In genomic region chr4:113908829-113909228, GRCh38 we compare ENCODE assay signal across 14 cellular contexts.
DNase-seq lines count a peak whose midpoint lies in the region; ATAC-seq and TF ChIP-seq lines count a peak whose summit lies in the region.
"Had no signal": no experiment of that assay in that cellular context is flagged by ENCODE, and none has a peak within 500 bp of the region (broad histone marks: within the 10 kb centered on the region; RNA-seq: fewer than 3 reads in every experiment).

No MANE protein-coding gene starts in this region.

- peak overlapping the region; percentile 33 for H3K27ac Mint-ChIP-seq in activated naive CD4-positive, alpha-beta T cell treated with anti-CD3 and anti-CD28 coated beads, Interleukin-2, amount 50 U/mL, for 24 hours
- H3K27ac Mint-ChIP-seq: activated naive CD4-positive, alpha-beta T cell treated with anti-CD3 and anti-CD28 coated beads for 36 hours had no signal

- H3K9me3 ChIP-seq in psoas muscle: no peaks in the 10 kb centered on the region
- no peaks in the 10 kb centered on the region for H3K9me3 ChIP-seq in effector memory CD4-positive, alpha-beta T cell (ENCODE audit: control insufficient read depth, low read length)
- H3K9me3 ChIP-seq: breast epithelium, ovary had no signal

- ATAC-seq in psoas muscle (no peak), GM18870 (IDR thresholded peaks at IDR 0.05; ENCODE audit: unreplicated experiment) (no peak)

- TF ChIP-seq CTCF in LNCAP (IDR thresholded peaks at IDR 0.05) (peak; percentile 28; the same call in 1 of the 2 replicates), choroid plexus epithelial cell (conservative IDR thresholded peaks at IDR 0.05; ENCODE audit: low read depth, low read length) (no peak), psoas muscle (IDR thresholded peaks at IDR 0.05) (peak; percentile 26)

- peaks cover 1% of the 10 kb centered on the region for H3K36me3 Mint-ChIP-seq in activated naive CD4-positive, alpha-beta T cell treated with anti-CD3 and anti-CD28 coated beads, Interleukin-2, amount 50 U/mL, for 24 hours

- no peaks in the 10 kb centered on the region for H3K27me3 Mint-ChIP-seq in activated naive CD4-positive, alpha-beta T cell treated with anti-CD3 and anti-CD28 coated beads, Interleukin-2, amount 50 U/mL, for 24 hours

- no peak overlapping the region for H3K4me3 Mint-ChIP-seq in activated naive CD4-positive, alpha-beta T cell treated with anti-CD3 and anti-CD28 coated beads, Interleukin-2, amount 50 U/mL, for 24 hours
- H3K4me3 Mint-ChIP-seq: activated naive CD4-positive, alpha-beta T cell treated with anti-CD3 and anti-CD28 coated beads for 36 hours had no signal

- H3K4me3 ChIP-seq in choroid plexus epithelial cell (ENCODE audit: low read depth, low read length) (no peak overlapping the region), psoas muscle (no peak overlapping the region)
- no peak overlapping the region for H3K4me3 ChIP-seq in effector memory CD4-positive, alpha-beta T cell (ENCODE audit: insufficient read depth, low read depth, low read length, poor library complexity, severe bottlenecking)
- H3K4me3 ChIP-seq: breast epithelium, ovary had no signal

- DNase-seq in activated naive CD4-positive, alpha-beta T cell (lab: John Stamatoyannopoulos, UW): no peak
- DNase-seq in choroid plexus epithelial cell (ENCODE audit: low read depth) (peak; percentile 42), psoas muscle (no peak), HUDEP-2 (lab: John Stamatoyannopoulos, UW; ENCODE audit: unreplicated experiment in 76 of 76) (no peak)
- DNase-seq in effector memory CD4-positive, alpha-beta T cell: no peak
- DNase-seq: activated naive CD4-positive, alpha-beta T cell treated with anti-CD3 and anti-CD28 coated beads for 36 hours; DMS79 treated with DMSO at 0.1 percent for 48 hours; NCI-H1930; NK-92 treated with Interleukin-12 subunit alpha and Interleukin-12 subunit beta, amount 100 ng/mL, for 24 hours; ovary had no signal

- H3K36me3 ChIP-seq in psoas muscle (ENCODE audit: insufficient read depth in 1 of 2, low read depth in 1 of 2): no peaks in the 10 kb centered on the region
- no peaks in the 10 kb centered on the region for H3K36me3 ChIP-seq in effector memory CD4-positive, alpha-beta T cell (ENCODE audit: control insufficient read depth, insufficient read depth, low read length)
- H3K36me3 ChIP-seq: breast epithelium, ovary had no signal

- intact Hi-C loops in psoas muscle (cut with DNase I): loop anchor here (5.0 to 10.0 kb wide), 3 partner anchors 364 to 514 kb away; no protein-coding TSS in a partner anchor

- H3K4me1 ChIP-seq in psoas muscle: no peaks in the 10 kb centered on the region
- peaks cover 5% of the 10 kb centered on the region for H3K4me1 ChIP-seq in effector memory CD4-positive, alpha-beta T cell (ENCODE audit: control insufficient read depth, insufficient read depth, low read length, poor library complexity, severe bottlenecking)
- H3K4me1 ChIP-seq: breast epithelium had no signal

- H3K9me3 Mint-ChIP-seq in activated naive CD4-positive, alpha-beta T cell treated with anti-CD3 and anti-CD28 coated beads, Interleukin-2, amount 50 U/mL, for 24 hours: no peaks in the 10 kb centered on the region

- peaks cover 47% of the 10 kb centered on the region for H3K4me1 Mint-ChIP-seq in activated naive CD4-positive, alpha-beta T cell treated with anti-CD3 and anti-CD28 coated beads, Interleukin-2, amount 50 U/mL, for 24 hours

- no peaks in the 10 kb centered on the region for H3K27me3 ChIP-seq in psoas muscle (ENCODE audit: insufficient read depth in 3 of 3, low read length in 2 of 3)
- no peaks in the 10 kb centered on the region for H3K27me3 ChIP-seq in effector memory CD4-positive, alpha-beta T cell (replicated peaks; ENCODE audit: control insufficient read depth, insufficient read depth, low read length, poor library complexity, severe bottlenecking)
- H3K27me3 ChIP-seq: breast epithelium, ovary had no signal

- no peak overlapping the region for H3K27ac ChIP-seq in psoas muscle
- no peak overlapping the region for H3K27ac ChIP-seq in effector memory CD4-positive, alpha-beta T cell (ENCODE audit: insufficient read depth, low read length, poor library complexity, severe bottlenecking)
- H3K27ac ChIP-seq: breast epithelium, ovary had no signal
